In the genomic region with DNA sequence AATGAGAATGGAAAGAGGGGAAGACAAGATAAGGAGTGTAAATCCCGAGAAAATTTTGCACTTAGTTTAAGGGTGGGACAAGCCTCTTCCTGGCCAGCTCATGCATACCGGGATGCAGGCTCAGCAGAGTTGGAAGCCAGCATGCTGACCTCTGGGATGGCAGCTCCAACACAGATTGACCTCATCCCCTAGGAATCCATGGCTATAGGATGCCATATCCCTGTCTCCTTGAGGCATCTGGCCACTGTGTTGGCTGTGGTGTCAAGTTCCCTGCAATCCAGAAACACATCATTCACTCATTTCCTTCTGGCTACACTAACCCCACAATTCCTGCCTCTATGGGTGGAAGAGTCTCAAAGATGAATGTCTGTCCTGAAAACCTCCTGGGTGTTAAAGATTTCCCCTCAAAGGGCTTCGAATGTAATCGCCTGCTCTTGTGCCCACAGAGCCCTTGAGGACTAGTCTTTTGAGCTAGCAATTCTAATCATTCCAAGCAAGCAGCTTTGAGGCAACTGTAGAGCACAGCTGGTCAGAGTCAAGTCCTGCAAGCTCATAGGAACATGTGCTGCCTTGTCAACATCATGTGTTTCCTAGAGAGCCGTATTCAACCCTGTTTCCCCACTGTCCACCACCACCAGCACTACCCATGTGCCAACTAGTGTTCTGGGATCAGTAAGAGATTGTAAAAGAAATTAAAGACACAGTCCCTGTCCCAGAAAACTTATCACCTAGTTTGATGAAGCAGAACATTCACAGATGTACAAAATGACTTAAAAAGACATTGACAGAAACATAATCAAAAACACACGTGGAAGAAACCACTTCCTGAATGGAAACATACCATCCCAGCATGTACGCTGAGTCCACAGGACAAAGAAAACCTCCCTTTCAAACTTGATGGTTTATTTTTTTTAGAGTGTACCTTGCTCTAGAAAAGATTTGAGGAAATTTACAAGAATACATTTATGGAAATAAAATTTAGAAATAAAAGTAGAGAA, we compare ENCODE assay signal across 21 cellular contexts.
DNase-seq lines count a peak whose midpoint lies in the region; ATAC-seq and TF ChIP-seq lines count a peak whose summit lies in the region.
"Had no signal": no experiment of that assay in that cellular context is flagged by ENCODE, and none has a peak within 500 bp of the region (broad histone marks: within the 10 kb centered on the region; RNA-seq: fewer than 3 reads in every experiment).

No MANE protein-coding gene starts in this region.

- H3K9me3 ChIP-seq in CD4-positive, alpha-beta memory T cell (ENCODE audit: control insufficient read depth in 1 of 2, low read length in 2 of 2) = no peaks in the 10 kb centered on the region
- H3K9me3 ChIP-seq in naive thymus-derived CD4-positive, alpha-beta T cell (ENCODE audit: control insufficient read depth in 2 of 3, low read length in 3 of 3) = no peaks in the 10 kb centered on the region
- H3K9me3 ChIP-seq: BE2C, esophagus squamous epithelium, vagina had no signal

- no peak overlapping the region for H3K27ac Mint-ChIP-seq in CD4-positive, alpha-beta memory T cell
- H3K27ac Mint-ChIP-seq in stimulated activated naive CD8-positive, alpha-beta T cell treated with anti-CD3 and anti-CD28 coated beads, Interleukin-15, amount 100 ng/mL, for 72 hours = no peak overlapping the region
- H3K27ac Mint-ChIP-seq in naive thymus-derived CD4-positive, alpha-beta T cell = no peak overlapping the region
- H3K27ac Mint-ChIP-seq: stimulated activated naive CD8-positive, alpha-beta T cell treated with anti-CD3 and anti-CD28 coated beads, Interleukin-15, Interleukin-2, amounts not matched to agents 100 ng/mL and 50 ng/mL, for 24 hours; T-helper 1 cell treated with Interleukin-12 subunit alpha and Interleukin-12 subunit beta and Interleukin-4 antibody, amounts not matched to agents 30 μg/mL and 1 μg/mL, for 36 hours had no signal

- POLR2A ChIA-PET in BJ (lab: Charles Lee) = interaction anchor here (0.5 kb wide), 1 partner anchor 14 kb away, joined by 3 read pairs; no protein-coding TSS in a partner anchor
- POLR2A ChIA-PET in CD4-positive, alpha-beta memory T cell (lab: Charles Lee; ENCODE audit: partially characterized antibody) = no interaction called here
- POLR2A ChIA-PET in naive thymus-derived CD4-positive, alpha-beta T cell (lab: Charles Lee) = no interaction called here

- H3K27me3 Mint-ChIP-seq in CD4-positive, alpha-beta memory T cell = peaks cover 7 to 21% of the 10 kb centered on the region in 2 donors
- peaks cover 14% of the 10 kb centered on the region for H3K27me3 Mint-ChIP-seq in stimulated activated naive CD8-positive, alpha-beta T cell treated with anti-CD3 and anti-CD28 coated beads, Interleukin-15, amount 100 ng/mL, for 72 hours
- H3K27me3 Mint-ChIP-seq in naive thymus-derived CD4-positive, alpha-beta T cell = peaks cover 0 to 31% (median 20%) of the 10 kb centered on the region in 5 donors

- no peaks in the 10 kb centered on the region for H3K36me3 ChIP-seq in BJ (ENCODE audit: control insufficient read depth, insufficient read depth, low read length)
- no peaks in the 10 kb centered on the region for H3K36me3 ChIP-seq in brain microvascular endothelial cell (replicated peaks)
- H3K36me3 ChIP-seq in CD4-positive, alpha-beta memory T cell (ENCODE audit: insufficient read depth, low read length) = no peaks in the 10 kb centered on the region
- no peaks in the 10 kb centered on the region for H3K36me3 ChIP-seq in naive thymus-derived CD4-positive, alpha-beta T cell (ENCODE audit: control insufficient read depth in 2 of 3, insufficient read depth in 3 of 3, low read length in 3 of 3)
- H3K36me3 ChIP-seq: BE2C, esophagus squamous epithelium, vagina had no signal

- CTCF ChIA-PET in BJ (lab: Yijun Ruan, JAX) = interaction anchor here (1.1 to 1.5 kb wide), 2 partner anchors 13 to 31 kb away, joined by 3 to 4 read pairs; no protein-coding TSS in a partner anchor
- CTCF ChIA-PET in CD4-positive, alpha-beta memory T cell (lab: Charles Lee; ENCODE audit: partially characterized antibody) = no interaction called here
- CTCF ChIA-PET in naive thymus-derived CD4-positive, alpha-beta T cell (lab: Charles Lee) = no interaction called here

- no peaks in the 10 kb centered on the region for H3K27me3 ChIP-seq in BJ (ENCODE audit: control insufficient read depth, insufficient read depth, low read length)
- no peaks in the 10 kb centered on the region for H3K27me3 ChIP-seq in brain microvascular endothelial cell (replicated peaks)
- H3K27me3 ChIP-seq in CD4-positive, alpha-beta memory T cell (ENCODE audit: insufficient read depth, low read length) = no peaks in the 10 kb centered on the region
- no peaks in the 10 kb centered on the region for H3K27me3 ChIP-seq in naive thymus-derived CD4-positive, alpha-beta T cell (ENCODE audit: control insufficient read depth in 2 of 2, insufficient read depth in 2 of 2, low read length in 2 of 2)
- H3K27me3 ChIP-seq: BE2C, vagina had no signal

- intact Hi-C loops in CD4-positive, alpha-beta memory T cell (cut with micrococcal nuclease) = no loop called here
- intact Hi-C loops in naive thymus-derived CD4-positive, alpha-beta T cell (cut with micrococcal nuclease) = no loop called here

- H3K36me3 Mint-ChIP-seq in CD4-positive, alpha-beta memory T cell = no peaks in the 10 kb centered on the region
- H3K36me3 Mint-ChIP-seq in naive thymus-derived CD4-positive, alpha-beta T cell = no peaks in the 10 kb centered on the region
- H3K36me3 Mint-ChIP-seq: brain had no signal

- ATAC-seq in GM18498 (IDR thresholded peaks at IDR 0.05; ENCODE audit: unreplicated experiment) = no peak
- no peak for ATAC-seq in stimulated activated naive CD8-positive, alpha-beta T cell treated with anti-CD3 and anti-CD28 coated beads, Interleukin-15, amount 100 ng/mL, for 72 hours
- no peak for ATAC-seq in naive thymus-derived CD4-positive, alpha-beta T cell
- ATAC-seq: left lobe of liver had no signal

- no peaks in the 10 kb centered on the region for H3K4me1 Mint-ChIP-seq in CD4-positive, alpha-beta memory T cell
- H3K4me1 Mint-ChIP-seq in stimulated activated naive CD8-positive, alpha-beta T cell treated with anti-CD3 and anti-CD28 coated beads, Interleukin-15, amount 100 ng/mL, for 72 hours = no peaks in the 10 kb centered on the region
- H3K4me1 Mint-ChIP-seq in naive thymus-derived CD4-positive, alpha-beta T cell = no peaks in the 10 kb centered on the region

- in situ Hi-C loops in brain microvascular endothelial cell (cut with HindIII; ENCODE audit: low pct_ligation_motif_present, low sequenced_read_pairs) = no loop called here

- no peaks in the 10 kb centered on the region for H3K4me1 ChIP-seq in CD4-positive, alpha-beta memory T cell (ENCODE audit: insufficient read depth, low read length)
- H3K4me1 ChIP-seq in naive thymus-derived CD4-positive, alpha-beta T cell (ENCODE audit: control insufficient read depth in 2 of 2, insufficient read depth in 2 of 2, low read length in 2 of 2) = no peaks in the 10 kb centered on the region
- H3K4me1 ChIP-seq: BE2C, vagina had no signal

- H3K27ac ChIP-seq in brain microvascular endothelial cell = no peak overlapping the region
- no peak overlapping the region for H3K27ac ChIP-seq in CD4-positive, alpha-beta memory T cell (ENCODE audit: low read depth, low read length)
- no peak overlapping the region for H3K27ac ChIP-seq in naive thymus-derived CD4-positive, alpha-beta T cell (ENCODE audit: low read depth, low read length)
- H3K27ac ChIP-seq: esophagus squamous epithelium, RWPE1, vagina had no signal

- no peak for TF ChIP-seq CTCF in BJ (IDR thresholded peaks at IDR 0.05; ENCODE audit: insufficient read depth, low read depth, low read length)
- TF ChIP-seq CTCF in brain microvascular endothelial cell (IDR thresholded peaks at IDR 0.05; ENCODE audit: low read depth, low read length, missing control alignments) = no peak

- no peaks in the 10 kb centered on the region for H3K9me3 Mint-ChIP-seq in CD4-positive, alpha-beta memory T cell
- no peaks in the 10 kb centered on the region for H3K9me3 Mint-ChIP-seq in stimulated activated naive CD8-positive, alpha-beta T cell treated with anti-CD3 and anti-CD28 coated beads, Interleukin-15, amount 100 ng/mL, for 72 hours
- H3K9me3 Mint-ChIP-seq in naive thymus-derived CD4-positive, alpha-beta T cell = peaks cover 0 to 8% (median 0%) of the 10 kb centered on the region in 11 donors
- H3K9me3 Mint-ChIP-seq: stimulated activated naive CD8-positive, alpha-beta T cell treated with anti-CD3 and anti-CD28 coated beads, Interleukin-15, Interleukin-2, amounts not matched to agents 100 ng/mL and 50 ng/mL, for 24 hours; T-helper 1 cell treated with Interleukin-12 subunit alpha and Interleukin-12 subunit beta and Interleukin-4 antibody, amounts not matched to agents 30 μg/mL and 1 μg/mL, for 36 hours had no signal

- DNase-seq in BJ (ENCODE audit: low read depth) (peak; percentile 37), HT1080 (ENCODE audit: low read depth) (peak; percentile 91), brain microvascular endothelial cell (peak; percentile 7), myocyte (ENCODE audit: low read depth) (peak; percentile 10)
- DNase-seq in CD4-positive, alpha-beta memory T cell = no peak
- DNase-seq in stimulated activated naive CD8-positive, alpha-beta T cell treated with anti-CD3 and anti-CD28 coated beads, Interleukin-15, amount 100 ng/mL, for 72 hours = no peak
- no peak for DNase-seq in naive thymus-derived CD4-positive, alpha-beta T cell
- DNase-seq: activated CD8-positive, alpha-beta memory T cell treated with anti-CD3 and anti-CD28 coated beads, Interleukin-2, amount 50 U/mL, for 4 hours; activated naive CD4-positive, alpha-beta T cell treated with Interleukin-2 at 50 U/mL for 16 hours; BE2C; esophagus squamous epithelium; NCI-H1092 treated with DMSO at 0.1 percent for 48 hours; stimulated activated CD4-positive, alpha-beta T cell treated with anti-CD3 and anti-CD28 coated beads, Interleukin-15, amount 100 ng/mL, for 24 hours had no signal

- no peak overlapping the region for H3K4me3 Mint-ChIP-seq in CD4-positive, alpha-beta memory T cell
- H3K4me3 Mint-ChIP-seq in stimulated activated naive CD8-positive, alpha-beta T cell treated with anti-CD3 and anti-CD28 coated beads, Interleukin-15, amount 100 ng/mL, for 72 hours = no peak overlapping the region
- no peak overlapping the region for H3K4me3 Mint-ChIP-seq in naive thymus-derived CD4-positive, alpha-beta T cell
- H3K4me3 Mint-ChIP-seq: brain; IgD-negative memory B cell; stimulated activated naive CD8-positive, alpha-beta T cell treated with anti-CD3 and anti-CD28 coated beads, Interleukin-15, Interleukin-2, amounts not matched to agents 100 ng/mL and 50 ng/mL, for 24 hours; T-helper 1 cell treated with Interleukin-12 subunit alpha and Interleukin-12 subunit beta and Interleukin-4 antibody, amounts not matched to agents 30 μg/mL and 1 μg/mL, for 36 hours had no signal

- no peak overlapping the region for H3K4me3 ChIP-seq in BJ (ENCODE audit: low read depth, low read length)
- no peak overlapping the region for H3K4me3 ChIP-seq in brain microvascular endothelial cell (ENCODE audit: low read depth, low read length)
- H3K4me3 ChIP-seq in CD4-positive, alpha-beta memory T cell (ENCODE audit: low read length in 2 of 2) = no peak overlapping the region
- no peak overlapping the region for H3K4me3 ChIP-seq in naive thymus-derived CD4-positive, alpha-beta T cell (ENCODE audit: low read length)
- H3K4me3 ChIP-seq: esophagus squamous epithelium, vagina had no signal

Comparison
In these comparisons a context has a peak if more than half of its experiments do, and no peak if none do; other contexts are left out.
1. DNase-seq: peak in BJ (single experiment), HT1080 (single experiment), brain microvascular endothelial cell (single experiment) and myocyte (single experiment); none in CD4-positive, alpha-beta memory T cell (0 of 5), stimulated activated naive CD8-positive, alpha-beta T cell treated with anti-CD3 and anti-CD28 coated beads, Interleukin-15, amount 100 ng/mL, for 72 hours (0 of 2) and naive thymus-derived CD4-positive, alpha-beta T cell (0 of 9).